2 cellular contexts compared by ENCODE assay signal in the genomic region with DNA sequence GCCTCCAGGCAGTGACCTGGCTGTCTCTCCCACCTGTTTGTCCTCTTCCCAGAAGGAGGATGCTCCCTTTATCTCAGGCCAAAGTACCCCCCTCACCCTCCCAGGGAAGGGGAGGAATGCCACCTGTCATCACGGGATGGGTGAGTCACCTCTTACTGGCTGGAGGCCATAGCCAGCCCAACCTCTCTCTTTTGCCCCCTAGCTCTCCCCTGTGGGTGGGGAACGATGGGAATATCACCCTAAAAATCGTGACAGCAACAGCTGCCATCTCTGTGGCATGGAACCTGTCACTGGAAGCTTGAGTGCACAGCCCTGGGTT.
A peak's percentile ranks its signal among the peaks of the same experiment; 100 is the strongest.
TF ChIP-seq lines count a peak whose summit lies in the region.

No MANE protein-coding gene starts in this region.

TF ChIP-seq in K562, 482 proteins besides CTCF, POLR2A, EP300 and RAD21 (continued from another document):
- TF ChIP-seq FOSL1 (tag; conservative IDR thresholded peaks at IDR 0.05) (peak; percentile 86), MYNN (IDR thresholded peaks at IDR 0.05) (no peak), MYNN (CRISPR knock-in tag; IDR thresholded peaks at IDR 0.05) (no peak), BHLHE40 (IDR thresholded peaks at IDR 0.05; ENCODE audit: low read length) (peak; percentile 26; the same call in 1 of the 2 replicates), CTBP1 (IDR thresholded peaks at IDR 0.05; ENCODE audit: borderline replicate concordance) (peak; percentile 78), ZNF75A (CRISPR knock-in tag; IDR thresholded peaks at IDR 0.05) (no peak), ZNF212 (CRISPR knock-in tag; IDR thresholded peaks at IDR 0.05) (no peak), HDAC2 (IDR thresholded peaks at IDR 0.05) (peak; percentile 38; the same call in 1 of the 2 replicates), MEIS2 (IDR thresholded peaks at IDR 0.05; ENCODE audit: partially characterized antibody) (peak; percentile 51), ZNF140 (CRISPR knock-in tag; IDR thresholded peaks at IDR 0.05) (no peak), NFIC (IDR thresholded peaks at IDR 0.05) (peak; percentile 55), JUN (IDR thresholded peaks at IDR 0.05; ENCODE audit: borderline replicate concordance, low read depth, low read length) (peak; percentile 54; the same call in 1 of the 2 replicates), JUN (CRISPR knock-in tag; IDR thresholded peaks at IDR 0.05; ENCODE audit: borderline replicate concordance) (no peak), ARID1B (IDR thresholded peaks at IDR 0.05) (peak; percentile 44; the same call in 1 of the 2 replicates), SAFB (IDR thresholded peaks at IDR 0.05; ENCODE audit: borderline replicate concordance, low read depth, low read length) (no peak), JUND (IDR thresholded peaks at IDR 0.05; ENCODE audit: borderline replicate concordance, low read depth, low read length) (peak; percentile 87), JUND (tag; IDR thresholded peaks at IDR 0.05; ENCODE audit: borderline replicate concordance, low read depth, low read length) (peak; percentile 80; the same call in 2 of the 3 replicates), ZEB2 (IDR thresholded peaks at IDR 0.05) (peak; percentile 66), ZNF444 (CRISPR knock-in tag; IDR thresholded peaks at IDR 0.05) (no peak)
- TF ChIP-seq, protein P1, sequence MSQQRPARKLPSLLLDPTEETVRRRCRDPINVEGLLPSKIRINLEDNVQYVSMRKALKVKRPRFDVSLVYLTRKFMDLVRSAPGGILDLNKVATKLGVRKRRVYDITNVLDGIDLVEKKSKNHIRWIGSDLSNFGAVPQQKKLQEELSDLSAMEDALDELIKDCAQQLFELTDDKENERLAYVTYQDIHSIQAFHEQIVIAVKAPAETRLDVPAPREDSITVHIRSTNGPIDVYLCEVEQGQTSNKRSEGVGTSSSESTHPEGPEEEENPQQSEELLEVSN (IDR thresholded peaks at IDR 0.05; ENCODE audit: borderline replicate concordance in 1 of 2, extremely low read depth in 1 of 2, insufficient read depth in 1 of 2, insufficient read length in 1 of 2, low read depth in 1 of 2, low read length in 1 of 2, poor library complexity in 1 of 2, severe bottlenecking in 1 of 2), result no peak
- TF ChIP-seq, protein P2, sequence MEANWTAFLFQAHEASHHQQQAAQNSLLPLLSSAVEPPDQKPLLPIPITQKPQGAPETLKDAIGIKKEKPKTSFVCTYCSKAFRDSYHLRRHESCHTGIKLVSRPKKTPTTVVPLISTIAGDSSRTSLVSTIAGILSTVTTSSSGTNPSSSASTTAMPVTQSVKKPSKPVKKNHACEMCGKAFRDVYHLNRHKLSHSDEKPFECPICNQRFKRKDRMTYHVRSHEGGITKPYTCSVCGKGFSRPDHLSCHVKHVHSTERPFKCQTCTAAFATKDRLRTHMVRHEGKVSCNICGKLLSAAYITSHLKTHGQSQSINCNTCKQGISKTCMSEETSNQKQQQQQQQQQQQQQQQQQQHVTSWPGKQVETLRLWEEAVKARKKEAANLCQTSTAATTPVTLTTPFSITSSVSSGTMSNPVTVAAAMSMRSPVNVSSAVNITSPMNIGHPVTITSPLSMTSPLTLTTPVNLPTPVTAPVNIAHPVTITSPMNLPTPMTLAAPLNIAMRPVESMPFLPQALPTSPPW (CRISPR knock-in tag; IDR thresholded peaks at IDR 0.05), result peak; percentile 38
- TF ChIP-seq, protein P3, sequence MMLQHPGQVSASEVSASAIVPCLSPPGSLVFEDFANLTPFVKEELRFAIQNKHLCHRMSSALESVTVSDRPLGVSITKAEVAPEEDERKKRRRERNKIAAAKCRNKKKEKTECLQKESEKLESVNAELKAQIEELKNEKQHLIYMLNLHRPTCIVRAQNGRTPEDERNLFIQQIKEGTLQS (IDR thresholded peaks at IDR 0.05), result peak; percentile 81
- TF ChIP-seq, protein P3 (CRISPR knock-in tag; conservative IDR thresholded peaks at IDR 0.05), result no peak
- TF ChIP-seq, protein P4, sequence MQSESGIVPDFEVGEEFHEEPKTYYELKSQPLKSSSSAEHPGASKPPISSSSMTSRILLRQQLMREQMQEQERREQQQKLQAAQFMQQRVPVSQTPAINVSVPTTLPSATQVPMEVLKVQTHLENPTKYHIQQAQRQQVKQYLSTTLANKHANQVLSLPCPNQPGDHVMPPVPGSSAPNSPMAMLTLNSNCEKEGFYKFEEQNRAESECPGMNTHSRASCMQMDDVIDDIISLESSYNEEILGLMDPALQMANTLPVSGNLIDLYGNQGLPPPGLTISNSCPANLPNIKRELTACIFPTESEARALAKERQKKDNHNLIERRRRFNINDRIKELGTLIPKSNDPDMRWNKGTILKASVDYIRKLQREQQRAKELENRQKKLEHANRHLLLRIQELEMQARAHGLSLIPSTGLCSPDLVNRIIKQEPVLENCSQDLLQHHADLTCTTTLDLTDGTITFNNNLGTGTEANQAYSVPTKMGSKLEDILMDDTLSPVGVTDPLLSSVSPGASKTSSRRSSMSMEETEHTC (IDR thresholded peaks at IDR 0.05), result peak; percentile 63; the same call in 1 of the 2 replicates

TF ChIP-seq in GM23338, 12 proteins besides CTCF, POLR2A, EP300 and RAD21:
- TF ChIP-seq, protein P5, sequence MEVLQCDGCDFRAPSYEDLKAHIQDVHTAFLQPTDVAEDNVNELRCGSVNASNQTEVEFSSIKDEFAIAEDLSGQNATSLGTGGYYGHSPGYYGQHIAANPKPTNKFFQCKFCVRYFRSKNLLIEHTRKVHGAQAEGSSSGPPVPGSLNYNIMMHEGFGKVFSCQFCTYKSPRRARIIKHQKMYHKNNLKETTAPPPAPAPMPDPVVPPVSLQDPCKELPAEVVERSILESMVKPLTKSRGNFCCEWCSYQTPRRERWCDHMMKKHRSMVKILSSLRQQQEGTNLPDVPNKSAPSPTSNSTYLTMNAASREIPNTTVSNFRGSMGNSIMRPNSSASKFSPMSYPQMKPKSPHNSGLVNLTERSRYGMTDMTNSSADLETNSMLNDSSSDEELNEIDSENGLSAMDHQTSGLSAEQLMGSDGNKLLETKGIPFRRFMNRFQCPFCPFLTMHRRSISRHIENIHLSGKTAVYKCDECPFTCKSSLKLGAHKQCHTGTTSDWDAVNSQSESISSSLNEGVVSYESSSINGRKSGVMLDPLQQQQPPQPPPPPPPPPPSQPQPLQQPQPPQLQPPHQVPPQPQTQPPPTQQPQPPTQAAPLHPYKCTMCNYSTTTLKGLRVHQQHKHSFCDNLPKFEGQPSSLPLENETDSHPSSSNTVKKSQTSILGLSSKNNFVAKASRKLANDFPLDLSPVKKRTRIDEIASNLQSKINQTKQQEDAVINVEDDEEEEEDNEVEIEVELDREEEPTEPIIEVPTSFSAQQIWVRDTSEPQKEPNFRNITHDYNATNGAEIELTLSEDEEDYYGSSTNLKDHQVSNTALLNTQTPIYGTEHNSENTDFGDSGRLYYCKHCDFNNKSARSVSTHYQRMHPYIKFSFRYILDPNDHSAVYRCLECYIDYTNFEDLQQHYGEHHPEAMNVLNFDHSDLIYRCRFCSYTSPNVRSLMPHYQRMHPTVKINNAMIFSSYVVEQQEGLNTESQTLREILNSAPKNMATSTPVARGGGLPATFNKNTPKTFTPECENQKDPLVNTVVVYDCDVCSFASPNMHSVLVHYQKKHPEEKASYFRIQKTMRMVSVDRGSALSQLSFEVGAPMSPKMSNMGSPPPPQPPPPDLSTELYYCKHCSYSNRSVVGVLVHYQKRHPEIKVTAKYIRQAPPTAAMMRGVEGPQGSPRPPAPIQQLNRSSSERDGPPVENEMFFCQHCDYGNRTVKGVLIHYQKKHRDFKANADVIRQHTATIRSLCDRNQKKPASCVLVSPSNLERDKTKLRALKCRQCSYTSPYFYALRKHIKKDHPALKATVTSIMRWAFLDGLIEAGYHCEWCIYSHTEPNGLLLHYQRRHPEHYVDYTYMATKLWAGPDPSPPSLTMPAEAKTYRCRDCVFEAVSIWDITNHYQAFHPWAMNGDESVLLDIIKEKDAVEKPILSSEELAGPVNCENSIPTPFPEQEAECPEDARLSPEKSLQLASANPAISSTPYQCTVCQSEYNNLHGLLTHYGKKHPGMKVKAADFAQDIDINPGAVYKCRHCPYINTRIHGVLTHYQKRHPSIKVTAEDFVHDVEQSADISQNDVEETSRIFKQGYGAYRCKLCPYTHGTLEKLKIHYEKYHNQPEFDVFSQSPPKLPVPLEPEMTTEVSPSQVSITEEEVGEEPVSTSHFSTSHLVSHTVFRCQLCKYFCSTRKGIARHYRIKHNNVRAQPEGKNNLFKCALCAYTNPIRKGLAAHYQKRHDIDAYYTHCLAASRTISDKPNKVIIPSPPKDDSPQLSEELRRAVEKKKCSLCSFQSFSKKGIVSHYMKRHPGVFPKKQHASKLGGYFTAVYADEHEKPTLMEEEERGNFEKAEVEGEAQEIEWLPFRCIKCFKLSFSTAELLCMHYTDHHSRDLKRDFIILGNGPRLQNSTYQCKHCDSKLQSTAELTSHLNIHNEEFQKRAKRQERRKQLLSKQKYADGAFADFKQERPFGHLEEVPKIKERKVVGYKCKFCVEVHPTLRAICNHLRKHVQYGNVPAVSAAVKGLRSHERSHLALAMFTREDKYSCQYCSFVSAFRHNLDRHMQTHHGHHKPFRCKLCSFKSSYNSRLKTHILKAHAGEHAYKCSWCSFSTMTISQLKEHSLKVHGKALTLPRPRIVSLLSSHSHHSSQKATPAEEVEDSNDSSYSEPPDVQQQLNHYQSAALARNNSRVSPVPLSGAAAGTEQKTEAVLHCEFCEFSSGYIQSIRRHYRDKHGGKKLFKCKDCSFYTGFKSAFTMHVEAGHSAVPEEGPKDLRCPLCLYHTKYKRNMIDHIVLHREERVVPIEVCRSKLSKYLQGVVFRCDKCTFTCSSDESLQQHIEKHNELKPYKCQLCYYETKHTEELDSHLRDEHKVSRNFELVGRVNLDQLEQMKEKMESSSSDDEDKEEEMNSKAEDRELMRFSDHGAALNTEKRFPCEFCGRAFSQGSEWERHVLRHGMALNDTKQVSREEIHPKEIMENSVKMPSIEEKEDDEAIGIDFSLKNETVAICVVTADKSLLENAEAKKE (CRISPR knock-in tag; IDR thresholded peaks at IDR 0.05), result no peak
- no peak for TF ChIP-seq STAT1 (IDR thresholded peaks at IDR 0.05; ENCODE audit: unreplicated experiment)
- no peak for TF ChIP-seq CREB1 (CRISPR knock-in tag; IDR thresholded peaks at IDR 0.05; ENCODE audit: low read depth)
- no peak for TF ChIP-seq NANOG (IDR thresholded peaks at IDR 0.05; ENCODE audit: borderline replicate concordance)
- TF ChIP-seq, protein P6, sequence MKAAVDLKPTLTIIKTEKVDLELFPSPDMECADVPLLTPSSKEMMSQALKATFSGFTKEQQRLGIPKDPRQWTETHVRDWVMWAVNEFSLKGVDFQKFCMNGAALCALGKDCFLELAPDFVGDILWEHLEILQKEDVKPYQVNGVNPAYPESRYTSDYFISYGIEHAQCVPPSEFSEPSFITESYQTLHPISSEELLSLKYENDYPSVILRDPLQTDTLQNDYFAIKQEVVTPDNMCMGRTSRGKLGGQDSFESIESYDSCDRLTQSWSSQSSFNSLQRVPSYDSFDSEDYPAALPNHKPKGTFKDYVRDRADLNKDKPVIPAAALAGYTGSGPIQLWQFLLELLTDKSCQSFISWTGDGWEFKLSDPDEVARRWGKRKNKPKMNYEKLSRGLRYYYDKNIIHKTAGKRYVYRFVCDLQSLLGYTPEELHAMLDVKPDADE (IDR thresholded peaks at IDR 0.05), result no peak
- TF ChIP-seq EZH2 (IDR thresholded peaks at IDR 0.05; ENCODE audit: low read depth, unreplicated experiment), result no peak
